Comparison of ENCODE assay signal across 18 cellular contexts in the genomic region with DNA sequence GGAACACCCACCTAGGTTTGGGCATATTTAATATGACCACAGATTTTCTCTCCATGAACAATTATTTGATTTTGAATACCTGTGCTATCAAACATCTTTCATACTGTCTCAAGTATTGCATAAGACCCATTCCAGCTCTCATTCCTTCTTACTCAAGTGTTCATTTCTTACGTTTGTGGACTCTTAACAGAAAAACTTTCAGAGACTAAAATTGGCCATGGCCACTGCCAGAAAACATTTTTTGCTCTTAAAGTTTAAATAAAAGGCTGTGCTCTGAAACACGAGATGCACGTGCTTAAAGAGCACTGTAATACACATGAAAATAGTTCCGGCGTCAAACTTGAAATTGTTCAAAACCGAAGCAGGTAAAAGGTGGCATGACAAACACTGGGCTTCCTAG.
DNase-seq lines count a peak whose midpoint lies in the region; ATAC-seq and TF ChIP-seq lines count a peak whose summit lies in the region.
"Had no signal": no experiment of that assay in that cellular context is flagged by ENCODE, and none has a peak within 500 bp of the region (broad histone marks: within the 10 kb centered on the region; RNA-seq: fewer than 3 reads in every experiment).

No MANE protein-coding gene starts in this region.

- H3K36me3 Mint-ChIP-seq in stimulated activated naive CD8-positive, alpha-beta T cell treated with anti-CD3 and anti-CD28 coated beads, Interleukin-15, Interleukin-2, amounts not matched to agents 100 ng/mL and 50 ng/mL, for 24 hours (ENCODE audit: low read depth): no peaks in the 10 kb centered on the region
- peaks cover 5% of the 10 kb centered on the region for H3K36me3 Mint-ChIP-seq in activated T-helper 2 cell treated with anti-CD3 and anti-CD28 coated beads, Interferon-gamma antibody, Interleukin-2, Interleukin-4, amounts not matched to agents 10 μg/mL and 5 μg/mL and 100 μg/mL, durations not matched to agents 14 hours and 24 hours and 36 hours (ENCODE audit: low read depth)
- H3K36me3 Mint-ChIP-seq: activated naive CD8-positive, alpha-beta T cell treated with anti-CD3 and anti-CD28 coated beads for 36 hours had no signal

- H3K4me3 Mint-ChIP-seq in stimulated activated naive CD8-positive, alpha-beta T cell treated with anti-CD3 and anti-CD28 coated beads, Interleukin-15, Interleukin-2, amounts not matched to agents 100 ng/mL and 50 ng/mL, for 24 hours: no peak overlapping the region
- peak overlapping the region in 1 of 2 donors; percentile 24 for H3K4me3 Mint-ChIP-seq in stimulated activated naive CD8-positive, alpha-beta T cell treated with anti-CD3 and anti-CD28 coated beads, Interleukin-15, amount 100 ng/mL, for 72 hours
- H3K4me3 Mint-ChIP-seq in activated T-helper 2 cell treated with anti-CD3 and anti-CD28 coated beads, Interferon-gamma antibody, Interleukin-2, Interleukin-4, amounts not matched to agents 10 μg/mL and 5 μg/mL and 100 μg/mL, durations not matched to agents 14 hours and 24 hours and 36 hours (ENCODE audit: low read depth): no peak overlapping the region
- H3K4me3 Mint-ChIP-seq: activated naive CD8-positive, alpha-beta T cell treated with anti-CD3 and anti-CD28 coated beads for 36 hours had no signal

- H3K4me1 Mint-ChIP-seq in stimulated activated naive CD8-positive, alpha-beta T cell treated with anti-CD3 and anti-CD28 coated beads, Interleukin-15, Interleukin-2, amounts not matched to agents 100 ng/mL and 50 ng/mL, for 24 hours (ENCODE audit: low read depth): peaks cover 62% of the 10 kb centered on the region
- peaks cover 66% of the 10 kb centered on the region for H3K4me1 Mint-ChIP-seq in stimulated activated naive CD8-positive, alpha-beta T cell treated with anti-CD3 and anti-CD28 coated beads, Interleukin-15, amount 100 ng/mL, for 72 hours
- peaks cover 60% of the 10 kb centered on the region for H3K4me1 Mint-ChIP-seq in activated T-helper 2 cell treated with anti-CD3 and anti-CD28 coated beads, Interferon-gamma antibody, Interleukin-2, Interleukin-4, amounts not matched to agents 10 μg/mL and 5 μg/mL and 100 μg/mL, durations not matched to agents 14 hours and 24 hours and 36 hours (ENCODE audit: low read depth)

- H2AFZ ChIP-seq in hepatocyte: no peak overlapping the region
- H2AFZ ChIP-seq: PC-9 had no signal

- intact Hi-C loops in activated T-helper 2 cell treated with anti-CD3 and anti-CD28 coated beads, Interferon-gamma antibody, Interleukin-2, Interleukin-4, amounts not matched to agents 10 μg/mL and 5 μg/mL and 100 μg/mL, durations not matched to agents 14 hours and 24 hours and 36 hours (cut with micrococcal nuclease): no loop called here

- no peak for DNase-seq in stimulated activated naive CD8-positive, alpha-beta T cell treated with anti-CD3 and anti-CD28 coated beads, Interleukin-15, amount 100 ng/mL, for 72 hours
- no peak for DNase-seq in activated T-helper 2 cell treated with anti-CD3 and anti-CD28 coated beads, Interferon-gamma antibody, Interleukin-2, Interleukin-4, amounts not matched to agents 10 μg/mL and 5 μg/mL and 100 μg/mL, durations not matched to agents 14 hours and 24 hours and 36 hours (ENCODE audit: low spot score)
- no peak for DNase-seq in hepatocyte (ENCODE audit: low spot score)
- no peak for DNase-seq in KG1 (lab: John Stamatoyannopoulos, UW)
- DNase-seq in NCI-H510A treated with DMSO at 0.1 percent for 48 hours (lab: John Stamatoyannopoulos, UW): no peak
- no peak for DNase-seq in left lobe of liver (ENCODE audit: low spot score)
- DNase-seq: activated CD4-positive, alpha-beta T cell treated with anti-CD3 and anti-CD28 coated beads for 48 hours; activated naive CD8-positive, alpha-beta T cell treated with anti-CD3 and anti-CD28 coated beads for 36 hours; EL; MV-4-11; NCI-H226; PC-9; stimulated activated CD4-positive, alpha-beta T cell treated with anti-CD3 and anti-CD28 coated beads, Interleukin-2, amount 100 ng/mL, for 48 hours; SW 1271 had no signal

- H3K9me3 ChIP-seq in hepatocyte (ENCODE audit: low read depth): no peaks in the 10 kb centered on the region
- H3K9me3 ChIP-seq: BLaER1 had no signal

- TF ChIP-seq CTCF in hepatocyte (IDR thresholded peaks at IDR 0.05; ENCODE audit: poor library complexity): no peak

- H3K27ac ChIP-seq in hepatocyte: no peak overlapping the region
- H3K27ac ChIP-seq: BLaER1, PC-9 had no signal

- WGBS in hepatocyte (ENCODE audit: low lambda C conversion rate, missing lambda C conversion rate): 45% methylated on average over 6 of the region's 6 CpGs

- H3K4me1 ChIP-seq in hepatocyte (ENCODE audit: insufficient read depth): peaks cover 26% of the 10 kb centered on the region

- peak overlapping the region; percentile 30 for H3K4me2 ChIP-seq in hepatocyte
- H3K4me2 ChIP-seq: BLaER1, PC-9 had no signal

- H3K27ac Mint-ChIP-seq in stimulated activated naive CD8-positive, alpha-beta T cell treated with anti-CD3 and anti-CD28 coated beads, Interleukin-15, Interleukin-2, amounts not matched to agents 100 ng/mL and 50 ng/mL, for 24 hours: peak overlapping the region; percentile 40
- no peak overlapping the region for H3K27ac Mint-ChIP-seq in stimulated activated naive CD8-positive, alpha-beta T cell treated with anti-CD3 and anti-CD28 coated beads, Interleukin-15, amount 100 ng/mL, for 72 hours
- H3K27ac Mint-ChIP-seq in activated T-helper 2 cell treated with anti-CD3 and anti-CD28 coated beads, Interferon-gamma antibody, Interleukin-2, Interleukin-4, amounts not matched to agents 10 μg/mL and 5 μg/mL and 100 μg/mL, durations not matched to agents 14 hours and 24 hours and 36 hours: peak overlapping the region; percentile 28
- H3K27ac Mint-ChIP-seq: activated naive CD8-positive, alpha-beta T cell treated with anti-CD3 and anti-CD28 coated beads for 36 hours had no signal

- peaks cover 5% of the 10 kb centered on the region for H4K20me1 ChIP-seq in hepatocyte (ENCODE audit: insufficient read depth, poor library complexity, severe bottlenecking)

- ATAC-seq in stimulated activated naive CD8-positive, alpha-beta T cell treated with anti-CD3 and anti-CD28 coated beads, Interleukin-15, amount 100 ng/mL, for 72 hours: no peak
- ATAC-seq in GM18519 (IDR thresholded peaks at IDR 0.05; ENCODE audit: low FRiP score, unreplicated experiment) (no peak), left lobe of liver (no peak)
- ATAC-seq: GM12878 had no signal

- H3K4me3 ChIP-seq in hepatocyte: no peak overlapping the region
- H3K4me3 ChIP-seq: BLaER1, GM12878, PC-9 had no signal

- peaks cover 94% of the 10 kb centered on the region for H3K79me2 ChIP-seq in hepatocyte

- H3K27me3 ChIP-seq in hepatocyte: no peaks in the 10 kb centered on the region
- H3K27me3 ChIP-seq: BLaER1 had no signal

- H3K9me2 ChIP-seq in hepatocyte (replicated peaks; ENCODE audit: insufficient read depth): no peaks in the 10 kb centered on the region

- no peaks in the 10 kb centered on the region for H3K9me3 Mint-ChIP-seq in stimulated activated naive CD8-positive, alpha-beta T cell treated with anti-CD3 and anti-CD28 coated beads, Interleukin-15, Interleukin-2, amounts not matched to agents 100 ng/mL and 50 ng/mL, for 24 hours
- no peaks in the 10 kb centered on the region for H3K9me3 Mint-ChIP-seq in stimulated activated naive CD8-positive, alpha-beta T cell treated with anti-CD3 and anti-CD28 coated beads, Interleukin-15, amount 100 ng/mL, for 72 hours
- no peaks in the 10 kb centered on the region for H3K9me3 Mint-ChIP-seq in activated T-helper 2 cell treated with anti-CD3 and anti-CD28 coated beads, Interferon-gamma antibody, Interleukin-2, Interleukin-4, amounts not matched to agents 10 μg/mL and 5 μg/mL and 100 μg/mL, durations not matched to agents 14 hours and 24 hours and 36 hours

- no peaks in the 10 kb centered on the region for H3K36me3 ChIP-seq in hepatocyte (replicated peaks; ENCODE audit: insufficient read depth, low read depth)
- H3K36me3 ChIP-seq: BLaER1 had no signal

- no peaks in the 10 kb centered on the region for H3K27me3 Mint-ChIP-seq in stimulated activated naive CD8-positive, alpha-beta T cell treated with anti-CD3 and anti-CD28 coated beads, Interleukin-15, Interleukin-2, amounts not matched to agents 100 ng/mL and 50 ng/mL, for 24 hours
- no peaks in the 10 kb centered on the region for H3K27me3 Mint-ChIP-seq in stimulated activated naive CD8-positive, alpha-beta T cell treated with anti-CD3 and anti-CD28 coated beads, Interleukin-15, amount 100 ng/mL, for 72 hours
- no peaks in the 10 kb centered on the region for H3K27me3 Mint-ChIP-seq in activated T-helper 2 cell treated with anti-CD3 and anti-CD28 coated beads, Interferon-gamma antibody, Interleukin-2, Interleukin-4, amounts not matched to agents 10 μg/mL and 5 μg/mL and 100 μg/mL, durations not matched to agents 14 hours and 24 hours and 36 hours (ENCODE audit: low read depth)
- H3K27me3 Mint-ChIP-seq: activated naive CD8-positive, alpha-beta T cell treated with anti-CD3 and anti-CD28 coated beads for 36 hours had no signal

Comparison
In these comparisons a context has a peak if more than half of its experiments do, and no peak if none do; other contexts are left out.
1. H3K27ac Mint-ChIP-seq: peak in stimulated activated naive CD8-positive, alpha-beta T cell treated with anti-CD3 and anti-CD28 coated beads, Interleukin-15, Interleukin-2, amounts not matched to agents 100 ng/mL and 50 ng/mL, for 24 hours (single experiment) and activated T-helper 2 cell treated with anti-CD3 and anti-CD28 coated beads, Interferon-gamma antibody, Interleukin-2, Interleukin-4, amounts not matched to agents 10 μg/mL and 5 μg/mL and 100 μg/mL, durations not matched to agents 14 hours and 24 hours and 36 hours (single experiment); none in stimulated activated naive CD8-positive, alpha-beta T cell treated with anti-CD3 and anti-CD28 coated beads, Interleukin-15, amount 100 ng/mL, for 72 hours (0 of 2).